11 cellular contexts compared by ENCODE assay signal in genomic region chr17:59369026-59369724, GRCh38. TPM values are rescaled to one million over a fixed set of nuclear protein-coding genes. Genes with fewer than 3 reads are reported as not detected.
DNase-seq lines count a peak whose midpoint lies in the region; ATAC-seq and TF ChIP-seq lines count a peak whose summit lies in the region.
"Had no signal": no experiment of that assay in that cellular context is flagged by ENCODE, and none has a peak within 500 bp of the region (broad histone marks: within the 10 kb centered on the region; RNA-seq: fewer than 3 reads in every experiment).

No MANE protein-coding gene starts in this region.

- H3K4me1 ChIP-seq in upper lobe of right lung = peaks cover 95% of the 10 kb centered on the region

- ATAC-seq in naive thymus-derived CD8-positive, alpha-beta T cell = no peak
- no peak for ATAC-seq in upper lobe of right lung
- ATAC-seq in stimulated activated naive CD8-positive, alpha-beta T cell treated with anti-CD3 and anti-CD28 coated beads, Interleukin-15, amount 100 ng/mL, for 72 hours = no peak
- ATAC-seq: stimulated activated naive CD8-positive, alpha-beta T cell treated with anti-CD3 and anti-CD28 coated beads, Interleukin-15, Interleukin-2, amounts not matched to agents 100 U/mL and 50 U/mL, for 24 hours had no signal

- no peaks in the 10 kb centered on the region for H3K27me3 ChIP-seq in upper lobe of right lung

- peak overlapping the region in 9 of 10 donors; percentile 5 to 99 (median 90) for H3K27ac Mint-ChIP-seq in naive thymus-derived CD8-positive, alpha-beta T cell
- H3K27ac Mint-ChIP-seq in stimulated activated naive CD8-positive, alpha-beta T cell treated with anti-CD3 and anti-CD28 coated beads, Interleukin-15, amount 100 ng/mL, for 72 hours = no peak overlapping the region
- H3K27ac Mint-ChIP-seq: activated T-cell treated with anti-CD3 and anti-CD28 coated beads, Interleukin-2, amount 50 U/mL, for 24 hours had no signal

- peak overlapping the region in 5 of 10 donors; percentile 0 to 46 (median 8) for H3K4me3 Mint-ChIP-seq in naive thymus-derived CD8-positive, alpha-beta T cell
- H3K4me3 Mint-ChIP-seq in stimulated activated naive CD8-positive, alpha-beta T cell treated with anti-CD3 and anti-CD28 coated beads, Interleukin-15, amount 100 ng/mL, for 72 hours = no peak overlapping the region
- H3K4me3 Mint-ChIP-seq: activated T-cell treated with anti-CD3 and anti-CD28 coated beads, Interleukin-2, amount 50 U/mL, for 24 hours had no signal

- POLR2A ChIA-PET in naive thymus-derived CD8-positive, alpha-beta T cell (lab: Charles Lee) = interaction anchor here (0.6 to 1.4 kb wide), 3 partner anchors 20 to 94 kb away, joined by 3 read pairs; no protein-coding TSS in a partner anchor

- no peaks in the 10 kb centered on the region for H3K27me3 Mint-ChIP-seq in naive thymus-derived CD8-positive, alpha-beta T cell
- H3K27me3 Mint-ChIP-seq in stimulated activated naive CD8-positive, alpha-beta T cell treated with anti-CD3 and anti-CD28 coated beads, Interleukin-15, amount 100 ng/mL, for 72 hours = no peaks in the 10 kb centered on the region
- H3K27me3 Mint-ChIP-seq: activated T-cell treated with anti-CD3 and anti-CD28 coated beads, Interleukin-2, amount 50 U/mL, for 24 hours had no signal

- H3K27ac ChIP-seq in upper lobe of right lung = peak overlapping the region; percentile 67

- H3K9me3 ChIP-seq in upper lobe of right lung = no peaks in the 10 kb centered on the region

- H3K4me3 ChIP-seq in upper lobe of right lung = no peak overlapping the region

- H3K4me1 Mint-ChIP-seq in naive thymus-derived CD8-positive, alpha-beta T cell = peaks cover 54 to 94% (median 89%) of the 10 kb centered on the region in 4 donors
- H3K4me1 Mint-ChIP-seq in stimulated activated naive CD8-positive, alpha-beta T cell treated with anti-CD3 and anti-CD28 coated beads, Interleukin-15, amount 100 ng/mL, for 72 hours = peaks cover 95% of the 10 kb centered on the region

- intact Hi-C loops in upper lobe of right lung (cut with DNase I) = no loop called here

- H3K9me3 Mint-ChIP-seq in naive thymus-derived CD8-positive, alpha-beta T cell = no peaks in the 10 kb centered on the region
- H3K9me3 Mint-ChIP-seq in stimulated activated naive CD8-positive, alpha-beta T cell treated with anti-CD3 and anti-CD28 coated beads, Interleukin-15, amount 100 ng/mL, for 72 hours = no peaks in the 10 kb centered on the region
- H3K9me3 Mint-ChIP-seq: activated T-cell treated with anti-CD3 and anti-CD28 coated beads, Interleukin-2, amount 50 U/mL, for 24 hours had no signal

- no peaks in the 10 kb centered on the region for H3K36me3 ChIP-seq in upper lobe of right lung

- no peak for TF ChIP-seq CTCF in upper lobe of right lung (IDR thresholded peaks at IDR 0.05)

- DNase-seq in DMS 273 (lab: John Stamatoyannopoulos, UW; ENCODE audit: unreplicated experiment) (peak; percentile 30), DMS 273 treated with DMSO at 0.1 percent for 48 hours (lab: John Stamatoyannopoulos, UW) (no peak), fibroblast of peridontal ligament (ENCODE audit: extremely low read depth) (peak; percentile 48), upper lobe of right lung (no peak), NCI-H1417 (lab: John Stamatoyannopoulos, UW) (no peak), middle frontal gyrus (ENCODE audit: extremely low spot score, low spot score) (no peak)
- DNase-seq in naive thymus-derived CD8-positive, alpha-beta T cell = no peak
- no peak for DNase-seq in stimulated activated naive CD8-positive, alpha-beta T cell treated with anti-CD3 and anti-CD28 coated beads, Interleukin-15, amount 100 ng/mL, for 72 hours
- DNase-seq: activated T-cell treated with anti-CD3 and anti-CD28 coated beads, Interleukin-2, amount 50 U/mL, for 24 hours; NCI-H2107; stimulated activated naive CD8-positive, alpha-beta T cell treated with anti-CD3 and anti-CD28 coated beads, Interleukin-15, Interleukin-2, amounts not matched to agents 100 U/mL and 50 U/mL, for 24 hours had no signal

- H3K36me3 Mint-ChIP-seq in naive thymus-derived CD8-positive, alpha-beta T cell = peaks cover 0 to 6% (median 0%) of the 10 kb centered on the region in 3 donors

RNA-seq across cellular contexts. Expression of gene YPEL2, which starts 37.7 kb away (rescaled TPM):
- total RNA-seq in naive thymus-derived CD8-positive, alpha-beta T cell = 10 to 100 TPM; 73.5 to 75.0 TPM
- polyA plus RNA-seq in naive thymus-derived CD8-positive, alpha-beta T cell = 10 to 100 TPM; 22.0 to 28.7 (median 25.2) TPM
- 19.6 TPM for total RNA-seq in upper lobe of right lung

Comparison
In these comparisons a context has a peak if more than half of its experiments do, and no peak if none do; other contexts are left out.
1. DNase-seq: peak in DMS 273 (single experiment) and fibroblast of peridontal ligament (single experiment); none in DMS 273 treated with DMSO at 0.1 percent for 48 hours (single experiment), naive thymus-derived CD8-positive, alpha-beta T cell (0 of 10), upper lobe of right lung (single experiment), NCI-H1417 (0 of 3), stimulated activated naive CD8-positive, alpha-beta T cell treated with anti-CD3 and anti-CD28 coated beads, Interleukin-15, amount 100 ng/mL, for 72 hours (0 of 2) and middle frontal gyrus (single experiment).
2. H3K27ac Mint-ChIP-seq: peak in naive thymus-derived CD8-positive, alpha-beta T cell (9 of 10); none in stimulated activated naive CD8-positive, alpha-beta T cell treated with anti-CD3 and anti-CD28 coated beads, Interleukin-15, amount 100 ng/mL, for 72 hours (0 of 2).